In genomic region chr2:11168488-11168887, GRCh38 we compare ENCODE assay signal across 19 cellular contexts. TPM values are rescaled to one million over a fixed set of nuclear protein-coding genes. Genes with fewer than 3 reads are reported as not detected.
DNase-seq lines count a peak whose midpoint lies in the region; ATAC-seq and TF ChIP-seq lines count a peak whose summit lies in the region.
"Had no signal": no experiment of that assay in that cellular context is flagged by ENCODE, and none has a peak within 500 bp of the region (broad histone marks: within the 10 kb centered on the region; RNA-seq: fewer than 3 reads in every experiment).

No MANE protein-coding gene starts in this region.

- 76 to 90% methylated on average over 8 to 9 of the region's 9 CpGs for WGBS in body of pancreas, 2 donors

- H3F3A ChIP-seq in GM23338 (replicated peaks; ENCODE audit: low read depth): no peaks in the 10 kb centered on the region

- H3K9me2 ChIP-seq in GM23338 (ENCODE audit: insufficient read depth): no peaks in the 10 kb centered on the region

- CTCF ChIA-PET in Panc1 (lab: Charles Lee): interaction anchor here (0.6 kb wide), 1 partner anchor 1327 kb away, joined by 3 read pairs; no protein-coding TSS in a partner anchor

- H3K4me3 Mint-ChIP-seq in GM23338 (no peak overlapping the region), osteocyte (ENCODE audit: unreplicated experiment) (no peak overlapping the region)
- H3K4me3 Mint-ChIP-seq in stimulated activated memory B cell treated with anti-CD40 and anti-IgM and Interleukin-4, amounts not matched to agents 10 μg/mL and 1 μg/mL and 100 μg/mL, for 72 hours: no peak overlapping the region
- H3K4me3 Mint-ChIP-seq: CD4-positive, CD25-positive, alpha-beta regulatory T cell; HFFc6 had no signal

- H3K9me3 Mint-ChIP-seq in GM23338 (peaks cover 4% of the 10 kb centered on the region; the same call in 1 of the 3 replicates), osteocyte (ENCODE audit: unreplicated experiment) (no peaks in the 10 kb centered on the region)
- no peaks in the 10 kb centered on the region for H3K9me3 Mint-ChIP-seq in stimulated activated memory B cell treated with anti-CD40 and anti-IgM and Interleukin-4, amounts not matched to agents 10 μg/mL and 1 μg/mL and 100 μg/mL, for 72 hours
- H3K9me3 Mint-ChIP-seq: HFFc6 had no signal

- H3K4me1 Mint-ChIP-seq in GM23338 (peaks cover 3% of the 10 kb centered on the region; the same call in 2 of the 3 replicates), osteocyte (ENCODE audit: unreplicated experiment) (peaks cover 3% of the 10 kb centered on the region)
- H3K4me1 Mint-ChIP-seq in stimulated activated memory B cell treated with anti-CD40 and anti-IgM and Interleukin-4, amounts not matched to agents 10 μg/mL and 1 μg/mL and 100 μg/mL, for 72 hours: no peaks in the 10 kb centered on the region

- H3K36me3 ChIP-seq in GM23338 (ENCODE audit: insufficient read depth) (no peaks in the 10 kb centered on the region), Panc1 (ENCODE audit: control insufficient read depth, insufficient read depth, low read length) (no peaks in the 10 kb centered on the region), body of pancreas (replicated peaks in 1 of 2; ENCODE audit: insufficient read depth in 1 of 2, low read depth in 2 of 2) (peaks cover 0 to 3% of the 10 kb centered on the region in 2 donors)
- H3K36me3 ChIP-seq: SJCRH30 had no signal

- in situ Hi-C loops in Panc1 (cut with HindIII; ENCODE audit: low pct_unique_long_range_greater_than_20kb, low sequenced_read_pairs): no loop called here

- no peak for TF ChIP-seq CTCF in GM23338 (conservative IDR thresholded peaks at IDR 0.05; ENCODE audit: low read depth in 2 of 2)
- TF ChIP-seq CTCF in Panc1 (IDR thresholded peaks at IDR 0.05): no peak
- TF ChIP-seq CTCF in body of pancreas (IDR thresholded peaks at IDR 0.05): no peak
- no peak for TF ChIP-seq CTCF in osteocyte (IDR thresholded peaks at IDR 0.05)

- H3K27me3 Mint-ChIP-seq in GM23338 (ENCODE audit: insufficient read depth, low read depth, poor library complexity) (peaks cover 5% of the 10 kb centered on the region), osteocyte (ENCODE audit: unreplicated experiment) (no peaks in the 10 kb centered on the region)
- H3K27me3 Mint-ChIP-seq in stimulated activated memory B cell treated with anti-CD40 and anti-IgM and Interleukin-4, amounts not matched to agents 10 μg/mL and 1 μg/mL and 100 μg/mL, for 72 hours: no peaks in the 10 kb centered on the region
- H3K27me3 Mint-ChIP-seq: CD4-positive, CD25-positive, alpha-beta regulatory T cell had no signal

- H3K9me3 ChIP-seq in Panc1 (ENCODE audit: control insufficient read depth, insufficient read depth, low read depth, low read length): no peaks in the 10 kb centered on the region
- H3K9me3 ChIP-seq in body of pancreas: no peaks in the 10 kb centered on the region
- H3K9me3 ChIP-seq: SJCRH30 had no signal

- H3K27ac ChIP-seq in GM23338 (ENCODE audit: low read depth) (no peak overlapping the region), Panc1 (ENCODE audit: low read length) (no peak overlapping the region), body of pancreas (peak overlapping the region in 3 of 4 donors; percentile 50 to 89 (median 83))
- H3K27ac ChIP-seq: GM23248, KMS-11, RWPE1, SJCRH30 had no signal

- intact Hi-C loops in Panc1 (cut with micrococcal nuclease; ENCODE audit: unreplicated experiment) (no loop called here), body of pancreas (cut with DNase I) (no loop called here)

- POLR2A ChIA-PET in Panc1 (lab: Charles Lee): interaction anchor here (0.6 to 0.7 kb wide), 3 partner anchors 142 to 1715 kb away, joined by 3 to 5 read pairs (median 3); no protein-coding TSS in a partner anchor

- H3K27me3 ChIP-seq in GM23338 (ENCODE audit: insufficient read depth) (no peaks in the 10 kb centered on the region), Panc1 (ENCODE audit: control insufficient read depth, insufficient read depth, low read length) (no peaks in the 10 kb centered on the region), body of pancreas (no peaks in the 10 kb centered on the region)
- H3K27me3 ChIP-seq: SJCRH30 had no signal

- no peak overlapping the region for H3K27ac Mint-ChIP-seq in GM23338
- H3K27ac Mint-ChIP-seq in osteocyte (ENCODE audit: unreplicated experiment): no peak overlapping the region
- no peak overlapping the region for H3K27ac Mint-ChIP-seq in stimulated activated memory B cell treated with anti-CD40 and anti-IgM and Interleukin-4, amounts not matched to agents 10 μg/mL and 1 μg/mL and 100 μg/mL, for 72 hours
- H3K27ac Mint-ChIP-seq: CD4-positive, CD25-positive, alpha-beta regulatory T cell; HFFc6 had no signal

- no peaks in the 10 kb centered on the region for H4K20me1 ChIP-seq in GM23338 (replicated peaks; ENCODE audit: insufficient read depth)

- ATAC-seq in GM23338 (peak; percentile 71), Panc1 (0 out of 2 replicates have a peak, but pooled peaks have one; percentile 8), body of pancreas (no peak)
- ATAC-seq in stimulated activated memory B cell treated with anti-CD40 and anti-IgM and Interleukin-4, amounts not matched to agents 10 μg/mL and 1 μg/mL and 100 μg/mL, for 72 hours: no peak
- ATAC-seq: GM12878 had no signal

- H3K4me2 ChIP-seq in GM23338: no peak overlapping the region
- H3K4me2 ChIP-seq: KMS-11 had no signal

- H3K4me3 ChIP-seq in GM23338: no peak overlapping the region
- no peak overlapping the region for H3K4me3 ChIP-seq in Panc1 (ENCODE audit: low read depth in 2 of 2, low read length in 2 of 2)
- no peak overlapping the region for H3K4me3 ChIP-seq in body of pancreas
- H3K4me3 ChIP-seq: GM12878, GM23248, SJCRH30 had no signal

- no peaks in the 10 kb centered on the region for H3K4me1 ChIP-seq in GM23338 (ENCODE audit: insufficient read depth)
- H3K4me1 ChIP-seq in Panc1 (ENCODE audit: control insufficient read depth, insufficient read depth, low read length): no peaks in the 10 kb centered on the region
- H3K4me1 ChIP-seq in body of pancreas: peaks cover 21% of the 10 kb centered on the region
- H3K4me1 ChIP-seq: SJCRH30 had no signal

- H3K36me3 Mint-ChIP-seq in GM23338 (ENCODE audit: low read depth): no peaks in the 10 kb centered on the region
- peaks cover 3% of the 10 kb centered on the region for H3K36me3 Mint-ChIP-seq in osteocyte (ENCODE audit: unreplicated experiment)
- peaks cover 6% of the 10 kb centered on the region for H3K36me3 Mint-ChIP-seq in stimulated activated memory B cell treated with anti-CD40 and anti-IgM and Interleukin-4, amounts not matched to agents 10 μg/mL and 1 μg/mL and 100 μg/mL, for 72 hours

- no peak for TF ChIP-seq POLR2A in body of pancreas (IDR thresholded peaks at IDR 0.05)

- no peak overlapping the region for H2AFZ ChIP-seq in GM23338
- H2AFZ ChIP-seq: GM23248 had no signal

- DNase-seq in GM23338 (ENCODE audit: low spot score) (no peak), Panc1 (ENCODE audit: low read depth, low spot score) (no peak), body of pancreas (no peak), osteocyte (ENCODE audit: extremely low spot score, unreplicated experiment) (peak; percentile 66), NCI-H774 (lab: John Stamatoyannopoulos, UW) (no peak), T-helper 9 cell (no peak)
- no peak for DNase-seq in activated CD4-positive, alpha-beta T cell treated with anti-CD3 and anti-CD28 coated beads for 48 hours
- DNase-seq: CD4-positive, CD25-positive, alpha-beta regulatory T cell; DMS53; GM23248; HFFc6; NCI-H1417; NCI-H2029; NCI-H526; SJCRH30 had no signal

- no TSS peak for BruUV-seq in Panc1 (replicated peaks; lab: Mats Ljungman, UMichigan)

- no peaks in the 10 kb centered on the region for H3K79me2 ChIP-seq in GM23338 (replicated peaks; ENCODE audit: insufficient read depth)

TF ChIP-seq in GM23338, 12 proteins besides CTCF, POLR2A, EP300 and RAD21 (continues in another document):
- TF ChIP-seq ZNF331 (CRISPR knock-in tag; IDR thresholded peaks at IDR 0.05; ENCODE audit: low read depth) (no peak), STAT1 (IDR thresholded peaks at IDR 0.05; ENCODE audit: unreplicated experiment) (no peak), JUNB (IDR thresholded peaks at IDR 0.05; ENCODE audit: unreplicated experiment) (no peak)

RNA-seq across cellular contexts. Expression of gene SLC66A3, which starts 13.2 kb away (rescaled TPM):
- 16.5 and 18.4 TPM in 2 replicates for total RNA-seq in GM23338 (2014; rRNA removed; shearing (Covaris generic))
- polyA plus RNA-seq in GM23338 (2016; fragmentation: Nextera tagmentation; extraction: Ambion mirVana): 13.7 TPM in 2 replicates
- total RNA-seq in Panc1 (2021; ENCODE audit: unreplicated experiment): 39.1 TPM
- 43.7 TPM for polyA plus RNA-seq in Panc1 (2012; ENCODE audit: insufficient read length)
- total RNA-seq in body of pancreas: 10 to 100 TPM; 28.0 to 38.2 TPM
- 23.3 and 29.9 TPM in 2 replicates for total RNA-seq in osteocyte

Comparison
In these comparisons a context has a peak if more than half of its experiments do, and no peak if none do; other contexts are left out.
1. ATAC-seq: peak in GM23338 (single experiment) and Panc1 (single experiment); none in body of pancreas (single experiment) and stimulated activated memory B cell treated with anti-CD40 and anti-IgM and Interleukin-4, amounts not matched to agents 10 μg/mL and 1 μg/mL and 100 μg/mL, for 72 hours (single experiment).
2. H3K27ac ChIP-seq: peak in body of pancreas (3 of 4); none in GM23338 (single experiment) and Panc1 (single experiment).